7 cellular contexts compared by ENCODE assay signal in the genomic region with DNA sequence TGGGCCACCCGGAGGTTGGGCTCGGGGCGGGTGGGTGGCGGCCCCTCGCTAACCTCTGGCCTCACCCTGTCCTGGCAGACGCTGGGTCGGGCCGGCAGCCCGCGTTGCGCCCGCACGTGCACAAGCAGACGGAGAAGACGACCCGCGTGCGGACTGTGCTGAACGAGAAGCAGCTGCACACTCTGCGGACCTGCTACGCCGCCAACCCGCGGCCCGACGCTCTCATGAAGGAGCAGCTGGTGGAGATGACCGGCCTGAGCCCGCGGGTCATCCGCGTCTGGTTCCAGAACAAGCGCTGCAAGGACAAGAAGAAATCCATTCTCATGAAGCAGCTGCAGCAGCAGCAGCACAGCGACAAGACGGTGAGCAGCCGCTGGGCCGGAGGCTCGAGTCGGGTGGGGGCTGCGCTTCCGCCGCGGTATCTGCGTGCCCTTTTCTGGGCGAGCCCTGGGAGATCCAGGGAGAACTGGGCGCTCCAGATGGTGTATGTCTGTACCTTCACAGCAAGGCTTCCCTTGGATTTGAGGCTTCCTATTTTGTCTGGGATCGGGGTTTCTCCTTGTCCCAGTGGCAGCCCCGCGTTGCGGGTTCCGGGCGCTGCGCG.
DNase-seq lines count a peak whose midpoint lies in the region; ATAC-seq and TF ChIP-seq lines count a peak whose summit lies in the region.

No MANE protein-coding gene starts in this region.

- peaks cover 79 to 81% of the 10 kb centered on the region in 2 experiments for H3K4me1 ChIP-seq in neutrophil (ENCODE audit: control insufficient read depth in 1 of 2, insufficient read depth in 1 of 2, low read depth in 1 of 2, low read length in 1 of 2)

- H3K36me3 ChIP-seq in neutrophil: peaks cover 12% of the 10 kb centered on the region

- POLR2A ChIA-PET in RWPE1 (lab: Yijun Ruan, JAX; ENCODE audit: low non-redundant PET): no interaction called here

- TF ChIP-seq CTCF in GM13976 (IDR thresholded peaks at IDR 0.05; ENCODE audit: borderline replicate concordance, control extremely low read depth, extremely low read depth, insufficient read depth, missing control alignments): no peak
- TF ChIP-seq CTCF in RWPE1 (conservative IDR thresholded peaks at IDR 0.05; ENCODE audit: low read depth): no peak
- no peak for TF ChIP-seq CTCF in neutrophil (IDR thresholded peaks at IDR 0.05)

- H3K27me3 ChIP-seq in neutrophil: peaks cover 93% of the 10 kb centered on the region

- DNase-seq in GM13976 (ENCODE audit: low spot score) (peak; percentile 61), RWPE1 (ENCODE audit: low spot score) (no peak), erythroblast (lab: John Stamatoyannopoulos, UW) (peak; percentile 31 to 38)

- H3K4me3 ChIP-seq in neutrophil (ENCODE audit: low read depth in 1 of 2, low read length in 1 of 2): peak overlapping the region; percentile 71 to 89

- H3K27ac ChIP-seq in RWPE1 (peak overlapping the region; percentile 86; the same call in 1 of the 2 replicates), neutrophil (peak overlapping the region; percentile 88)

- peaks cover 8% of the 10 kb centered on the region for H3K9me3 ChIP-seq in neutrophil

- TF ChIP-seq POLR2A in erythroblast (IDR thresholded peaks at IDR 0.05; ENCODE audit: low read length): no peak

- CTCF ChIA-PET in RWPE1 (lab: Yijun Ruan, JAX): no interaction called here

- in situ Hi-C loops in GM13976 (cut with MboI; ENCODE audit: low sequenced_read_pairs, unreplicated experiment): no loop called here

- no peak for ATAC-seq in GM18517 (IDR thresholded peaks at IDR 0.05; ENCODE audit: unreplicated experiment)
- no peak for ATAC-seq in GM21717 (IDR thresholded peaks at IDR 0.05; ENCODE audit: unreplicated experiment)
- no peak for ATAC-seq in GM18861 (IDR thresholded peaks at IDR 0.05; ENCODE audit: unreplicated experiment)
